ENCODE assay signal across 1 cellular context in the genomic region with DNA sequence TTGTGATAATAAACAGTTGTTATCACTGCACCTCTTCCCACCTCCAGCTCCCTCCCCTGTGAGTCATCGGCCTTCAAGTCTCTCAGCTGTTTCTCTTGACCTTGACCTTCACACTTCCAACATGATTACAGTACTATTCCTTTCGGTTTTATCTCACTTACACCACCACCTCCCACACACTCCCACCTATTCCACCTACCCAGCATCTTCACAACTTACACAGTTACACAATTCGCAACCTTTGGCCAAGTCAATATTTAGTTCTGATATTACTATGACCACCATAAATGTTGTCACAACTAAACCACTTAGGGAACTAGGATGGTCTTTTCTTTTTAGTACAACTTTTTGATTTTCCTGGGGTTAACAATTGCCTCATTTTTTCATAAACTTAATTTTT.
TF ChIP-seq lines count a peak whose summit lies in the region.

No MANE protein-coding gene starts in this region.

TF ChIP-seq in K562, 482 proteins besides CTCF, POLR2A, EP300 and RAD21 (continued from another document and continues in another):
- TF ChIP-seq ZNF398 (CRISPR knock-in tag; IDR thresholded peaks at IDR 0.05) (no peak), ATF7 (IDR thresholded peaks at IDR 0.05) (no peak), NFRKB (IDR thresholded peaks at IDR 0.05; ENCODE audit: low read depth) (no peak), ZBTB2 (IDR thresholded peaks at IDR 0.05) (no peak), KDM1A (IDR thresholded peaks at IDR 0.05) (peak in 1 of 2 experiments; percentile 43; a peak in 1 of 4 replicates), ZNF239 (CRISPR knock-in tag; IDR thresholded peaks at IDR 0.05) (no peak), C11orf30 (IDR thresholded peaks at IDR 0.05; ENCODE audit: low read depth) (no peak), SMARCA4 (IDR thresholded peaks at IDR 0.05) (peak; percentile 68), SP2 (IDR thresholded peaks at IDR 0.05; ENCODE audit: extremely low read depth, low read depth, low read length, poor library complexity, severe bottlenecking) (no peak), E2F8 (IDR thresholded peaks at IDR 0.05; ENCODE audit: low read depth, partially characterized antibody) (no peak), TCF7 (IDR thresholded peaks at IDR 0.05; ENCODE audit: borderline replicate concordance) (no peak), TAF9B (IDR thresholded peaks at IDR 0.05; ENCODE audit: partially characterized antibody) (peak; percentile 57), ZBTB1 (CRISPR knock-in tag; IDR thresholded peaks at IDR 0.05; ENCODE audit: borderline replicate concordance, low read depth) (no peak), RFX1 (IDR thresholded peaks at IDR 0.05) (no peak), THRB (CRISPR knock-in tag; conservative IDR thresholded peaks at IDR 0.05) (no peak), HDGF (IDR thresholded peaks at IDR 0.05) (no peak), FOSL1 (tag; conservative IDR thresholded peaks at IDR 0.05) (peak; percentile 87), JUND (IDR thresholded peaks at IDR 0.05; ENCODE audit: borderline replicate concordance, low read depth, low read length) (peak; percentile 84), JUND (tag; IDR thresholded peaks at IDR 0.05; ENCODE audit: borderline replicate concordance, low read depth, low read length) (peak; percentile 87; the same call in 1 of the 3 replicates), FOXK1 (CRISPR knock-in tag; IDR thresholded peaks at IDR 0.05; ENCODE audit: borderline replicate concordance) (no peak), RNF2 (IDR thresholded peaks at IDR 0.05) (no peak), JUN (IDR thresholded peaks at IDR 0.05; ENCODE audit: borderline replicate concordance, low read depth, low read length) (0 out of 2 replicates have a peak, but pooled peaks have one; percentile 28), JUN (CRISPR knock-in tag; IDR thresholded peaks at IDR 0.05; ENCODE audit: borderline replicate concordance) (no peak), ZNF384 (IDR thresholded peaks at IDR 0.05; ENCODE audit: low read depth, low read length) (no peak), CBFA2T3 (IDR thresholded peaks at IDR 0.05) (peak; percentile 78), NCOR1 (IDR thresholded peaks at IDR 0.05) (0 out of 2 replicates have a peak, but pooled peaks have one; percentile 16), ATF1 (CRISPR knock-in tag; IDR thresholded peaks at IDR 0.05) (no peak), ATF1 (tag; IDR thresholded peaks at IDR 0.05) (no peak), STAT5B (CRISPR knock-in tag; IDR thresholded peaks at IDR 0.05) (no peak), KAT8 (IDR thresholded peaks at IDR 0.05; ENCODE audit: low read depth) (no peak), ZHX1 (conservative IDR thresholded peaks at IDR 0.05; ENCODE audit: low read length) (no peak), ESRRA (IDR thresholded peaks at IDR 0.05; ENCODE audit: borderline replicate concordance, low read depth) (peak; percentile 98), ESRRB (CRISPR knock-in tag; IDR thresholded peaks at IDR 0.05; ENCODE audit: borderline replicate concordance) (no peak), RBM25 (IDR thresholded peaks at IDR 0.05; ENCODE audit: low read depth, low read length, severe bottlenecking) (peak; percentile 12), MCM7 (IDR thresholded peaks at IDR 0.05) (no peak), MYNN (IDR thresholded peaks at IDR 0.05) (no peak), MYNN (CRISPR knock-in tag; IDR thresholded peaks at IDR 0.05) (no peak), FOS (IDR thresholded peaks at IDR 0.05; ENCODE audit: extremely low read depth, insufficient read length) (no peak), SMARCE1 (IDR thresholded peaks at IDR 0.05) (peak; percentile 70; the same call in 1 of the 2 replicates), KLF6 (CRISPR knock-in tag; IDR thresholded peaks at IDR 0.05; ENCODE audit: borderline replicate concordance) (no peak), WHSC1 (IDR thresholded peaks at IDR 0.05; ENCODE audit: low read length) (no peak)
- TF ChIP-seq, protein P1, sequence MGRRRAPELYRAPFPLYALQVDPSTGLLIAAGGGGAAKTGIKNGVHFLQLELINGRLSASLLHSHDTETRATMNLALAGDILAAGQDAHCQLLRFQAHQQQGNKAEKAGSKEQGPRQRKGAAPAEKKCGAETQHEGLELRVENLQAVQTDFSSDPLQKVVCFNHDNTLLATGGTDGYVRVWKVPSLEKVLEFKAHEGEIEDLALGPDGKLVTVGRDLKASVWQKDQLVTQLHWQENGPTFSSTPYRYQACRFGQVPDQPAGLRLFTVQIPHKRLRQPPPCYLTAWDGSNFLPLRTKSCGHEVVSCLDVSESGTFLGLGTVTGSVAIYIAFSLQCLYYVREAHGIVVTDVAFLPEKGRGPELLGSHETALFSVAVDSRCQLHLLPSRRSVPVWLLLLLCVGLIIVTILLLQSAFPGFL (CRISPR knock-in tag; IDR thresholded peaks at IDR 0.05), result no peak
- TF ChIP-seq, protein P2, sequence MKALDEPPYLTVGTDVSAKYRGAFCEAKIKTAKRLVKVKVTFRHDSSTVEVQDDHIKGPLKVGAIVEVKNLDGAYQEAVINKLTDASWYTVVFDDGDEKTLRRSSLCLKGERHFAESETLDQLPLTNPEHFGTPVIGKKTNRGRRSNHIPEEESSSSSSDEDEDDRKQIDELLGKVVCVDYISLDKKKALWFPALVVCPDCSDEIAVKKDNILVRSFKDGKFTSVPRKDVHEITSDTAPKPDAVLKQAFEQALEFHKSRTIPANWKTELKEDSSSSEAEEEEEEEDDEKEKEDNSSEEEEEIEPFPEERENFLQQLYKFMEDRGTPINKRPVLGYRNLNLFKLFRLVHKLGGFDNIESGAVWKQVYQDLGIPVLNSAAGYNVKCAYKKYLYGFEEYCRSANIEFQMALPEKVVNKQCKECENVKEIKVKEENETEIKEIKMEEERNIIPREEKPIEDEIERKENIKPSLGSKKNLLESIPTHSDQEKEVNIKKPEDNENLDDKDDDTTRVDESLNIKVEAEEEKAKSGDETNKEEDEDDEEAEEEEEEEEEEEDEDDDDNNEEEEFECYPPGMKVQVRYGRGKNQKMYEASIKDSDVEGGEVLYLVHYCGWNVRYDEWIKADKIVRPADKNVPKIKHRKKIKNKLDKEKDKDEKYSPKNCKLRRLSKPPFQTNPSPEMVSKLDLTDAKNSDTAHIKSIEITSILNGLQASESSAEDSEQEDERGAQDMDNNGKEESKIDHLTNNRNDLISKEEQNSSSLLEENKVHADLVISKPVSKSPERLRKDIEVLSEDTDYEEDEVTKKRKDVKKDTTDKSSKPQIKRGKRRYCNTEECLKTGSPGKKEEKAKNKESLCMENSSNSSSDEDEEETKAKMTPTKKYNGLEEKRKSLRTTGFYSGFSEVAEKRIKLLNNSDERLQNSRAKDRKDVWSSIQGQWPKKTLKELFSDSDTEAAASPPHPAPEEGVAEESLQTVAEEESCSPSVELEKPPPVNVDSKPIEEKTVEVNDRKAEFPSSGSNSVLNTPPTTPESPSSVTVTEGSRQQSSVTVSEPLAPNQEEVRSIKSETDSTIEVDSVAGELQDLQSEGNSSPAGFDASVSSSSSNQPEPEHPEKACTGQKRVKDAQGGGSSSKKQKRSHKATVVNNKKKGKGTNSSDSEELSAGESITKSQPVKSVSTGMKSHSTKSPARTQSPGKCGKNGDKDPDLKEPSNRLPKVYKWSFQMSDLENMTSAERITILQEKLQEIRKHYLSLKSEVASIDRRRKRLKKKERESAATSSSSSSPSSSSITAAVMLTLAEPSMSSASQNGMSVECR (CRISPR knock-in tag; IDR thresholded peaks at IDR 0.05), result no peak
- TF ChIP-seq, protein P3, sequence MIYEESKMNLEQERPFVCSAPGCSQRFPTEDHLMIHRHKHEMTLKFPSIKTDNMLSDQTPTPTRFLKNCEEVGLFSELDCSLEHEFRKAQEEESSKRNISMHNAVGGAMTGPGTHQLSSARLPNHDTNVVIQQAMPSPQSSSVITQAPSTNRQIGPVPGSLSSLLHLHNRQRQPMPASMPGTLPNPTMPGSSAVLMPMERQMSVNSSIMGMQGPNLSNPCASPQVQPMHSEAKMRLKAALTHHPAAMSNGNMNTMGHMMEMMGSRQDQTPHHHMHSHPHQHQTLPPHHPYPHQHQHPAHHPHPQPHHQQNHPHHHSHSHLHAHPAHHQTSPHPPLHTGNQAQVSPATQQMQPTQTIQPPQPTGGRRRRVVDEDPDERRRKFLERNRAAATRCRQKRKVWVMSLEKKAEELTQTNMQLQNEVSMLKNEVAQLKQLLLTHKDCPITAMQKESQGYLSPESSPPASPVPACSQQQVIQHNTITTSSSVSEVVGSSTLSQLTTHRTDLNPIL (CRISPR knock-in tag; IDR thresholded peaks at IDR 0.05), result no peak
- TF ChIP-seq, protein P4, sequence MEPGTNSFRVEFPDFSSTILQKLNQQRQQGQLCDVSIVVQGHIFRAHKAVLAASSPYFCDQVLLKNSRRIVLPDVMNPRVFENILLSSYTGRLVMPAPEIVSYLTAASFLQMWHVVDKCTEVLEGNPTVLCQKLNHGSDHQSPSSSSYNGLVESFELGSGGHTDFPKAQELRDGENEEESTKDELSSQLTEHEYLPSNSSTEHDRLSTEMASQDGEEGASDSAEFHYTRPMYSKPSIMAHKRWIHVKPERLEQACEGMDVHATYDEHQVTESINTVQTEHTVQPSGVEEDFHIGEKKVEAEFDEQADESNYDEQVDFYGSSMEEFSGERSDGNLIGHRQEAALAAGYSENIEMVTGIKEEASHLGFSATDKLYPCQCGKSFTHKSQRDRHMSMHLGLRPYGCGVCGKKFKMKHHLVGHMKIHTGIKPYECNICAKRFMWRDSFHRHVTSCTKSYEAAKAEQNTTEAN (CRISPR knock-in tag; IDR thresholded peaks at IDR 0.05), result no peak
